Comparison of ENCODE assay signal across 26 cellular contexts in genomic region chr15:67156426-67156825, GRCh38.
DNase-seq lines count a peak whose midpoint lies in the region; ATAC-seq, FAIRE-seq and TF ChIP-seq lines count a peak whose summit lies in the region.
"Had no signal": no experiment of that assay in that cellular context is flagged by ENCODE, and none has a peak within 500 bp of the region (broad histone marks: within the 10 kb centered on the region; RNA-seq: fewer than 3 reads in every experiment).

No MANE protein-coding gene starts in this region.

- no CpG with 5 or more reads among the region's 2 CpGs for WGBS in trophoblast cell (ENCODE audit: extremely low coverage, insufficient coverage, insufficient read length)

- peaks cover 5 to 9% of the 10 kb centered on the region in 2 donors for H3K36me3 Mint-ChIP-seq in activated T-cell treated with anti-CD3 and anti-CD28 coated beads, Interleukin-2, amount 50 U/mL, for 72 hours (ENCODE audit: insufficient read depth in 2 of 2)

- H3K4me2 ChIP-seq in PC-3 (ENCODE audit: low read length) (no peak overlapping the region), trophoblast cell (ENCODE audit: low read length) (no peak overlapping the region)
- H3K4me2 ChIP-seq: KMS-11, SK-N-SH had no signal

- no peak overlapping the region for H3K4me3 Mint-ChIP-seq in activated T-cell treated with anti-CD3 and anti-CD28 coated beads, Interleukin-2, amount 50 U/mL, for 72 hours

- H3K27me3 Mint-ChIP-seq in activated T-cell treated with anti-CD3 and anti-CD28 coated beads, Interleukin-2, amount 50 U/mL, for 72 hours (ENCODE audit: low read depth): no peaks in the 10 kb centered on the region
- H3K27me3 Mint-ChIP-seq: CD8-positive, alpha-beta memory T cell had no signal

- peaks cover 12% of the 10 kb centered on the region for H3K79me1 ChIP-seq in trophoblast cell (ENCODE audit: low read length)

- no peaks in the 10 kb centered on the region for H3K9me2 ChIP-seq in PC-3 (replicated peaks; ENCODE audit: low read length)
- H3K9me2 ChIP-seq: SK-N-SH had no signal

- no peak overlapping the region for H4K8ac ChIP-seq in trophoblast cell (ENCODE audit: low read depth, low read length)

- H3K79me2 ChIP-seq in PC-3 (ENCODE audit: low read length): peaks cover 98% of the 10 kb centered on the region
- H3K79me2 ChIP-seq in trophoblast cell (ENCODE audit: control insufficient read depth, insufficient read depth, low read length, poor library complexity): peaks cover 6% of the 10 kb centered on the region

- no peaks in the 10 kb centered on the region for H3F3A ChIP-seq in PC-3 (ENCODE audit: low read length, unreplicated experiment)

- H3K14ac ChIP-seq in trophoblast cell (ENCODE audit: low read length): no peak overlapping the region

- H2AFZ ChIP-seq in PC-3 (ENCODE audit: low read length) (no peak overlapping the region), trophoblast cell (ENCODE audit: insufficient read depth, low read length, poor library complexity) (no peak overlapping the region)

- no peaks in the 10 kb centered on the region for H3K27me3 ChIP-seq in PC-3 (ENCODE audit: low read length)
- H3K27me3 ChIP-seq in bronchial epithelial cell (ENCODE audit: control insufficient read depth, insufficient read depth, low read length): no peaks in the 10 kb centered on the region
- no peaks in the 10 kb centered on the region for H3K27me3 ChIP-seq in trophoblast cell (ENCODE audit: insufficient read depth, low read length)

- no peak overlapping the region for H3K4me3 ChIP-seq in PC-3 (ENCODE audit: low read length)
- no peak overlapping the region for H3K4me3 ChIP-seq in bronchial epithelial cell (ENCODE audit: low read depth, low read length)
- no peak overlapping the region for H3K4me3 ChIP-seq in trophoblast cell (ENCODE audit: low read depth, low read length)

- H3K18ac ChIP-seq in trophoblast cell (ENCODE audit: low read length): no peak overlapping the region

- no peak overlapping the region for H4K91ac ChIP-seq in trophoblast cell (ENCODE audit: low read depth, low read length)

- no peak overlapping the region for H4K12ac ChIP-seq in trophoblast cell (ENCODE audit: low read depth, low read length)

- no peak for ATAC-seq in activated T-cell treated with anti-CD3 and anti-CD28 coated beads, Interleukin-2, amount 50 U/mL, for 72 hours (replicated peaks in 1 of 2)
- ATAC-seq in PC-3 (no peak), HG03378 (IDR thresholded peaks at IDR 0.05; ENCODE audit: unreplicated experiment) (no peak), GM21576 (IDR thresholded peaks at IDR 0.05; ENCODE audit: unreplicated experiment) (no peak)

- H2BK5ac ChIP-seq in trophoblast cell (ENCODE audit: low read depth, low read length, poor library complexity): no peak overlapping the region

- H2BK120ac ChIP-seq in trophoblast cell (ENCODE audit: insufficient read depth, low read length, poor library complexity): no peak overlapping the region

- no peak overlapping the region for H3K4ac ChIP-seq in trophoblast cell (ENCODE audit: low read depth, low read length)

- H3K4me1 ChIP-seq in PC-3 (ENCODE audit: insufficient read depth, low read length): peaks cover 9% of the 10 kb centered on the region; the same call in 1 of the 2 replicates
- peaks cover 9 to 13% of the 10 kb centered on the region in 2 experiments for H3K4me1 ChIP-seq in trophoblast cell (ENCODE audit: control insufficient read depth in 1 of 2, insufficient read depth in 2 of 2, low read length in 2 of 2)

- no peak for FAIRE-seq in bronchial epithelial cell (lab: Jason Lieb, UNC)
- FAIRE-seq: G401.6, GM12892 had no signal

- no peak for DNase-seq in activated T-cell treated with anti-CD3 and anti-CD28 coated beads, Interleukin-2, amount 50 U/mL, for 72 hours
- DNase-seq in activated T-cell treated with anti-CD3 and anti-CD28 coated beads, Interleukin-2, amount 50 U/mL, for 1 hour: no peak
- peak; percentile 31 for DNase-seq in PC-3
- peak; percentile 70 for DNase-seq in bronchial epithelial cell (ENCODE audit: low read depth)
- peak; percentile 74 to 91 for DNase-seq in trophoblast cell
- no peak for DNase-seq in activated CD4-positive, CD25-positive, alpha-beta regulatory T cell (lab: John Stamatoyannopoulos, UW)
- DNase-seq: AML-193; C1 segment of cervical spinal cord; Calu3; CD8-positive, alpha-beta memory T cell; DMS153; GOT3; NCI-H1105; NCI-H2081; NCI-H2171; NCI-H446; NCI-H526; OCI-M1; RPMI8226; SIG-M5; SK-N-SH had no signal

- intact Hi-C loops in PC-3 (cut with micrococcal nuclease): no loop called here

- no peaks in the 10 kb centered on the region for H4K20me1 ChIP-seq in PC-3 (ENCODE audit: low read length)

- H3K9me3 ChIP-seq in PC-3 (ENCODE audit: low read length) (no peaks in the 10 kb centered on the region), trophoblast cell (ENCODE audit: insufficient read depth, low read depth, low read length) (peaks cover 3% of the 10 kb centered on the region)
- H3K9me3 ChIP-seq: SK-N-SH had no signal

- peaks cover 21% of the 10 kb centered on the region for H3K4me1 Mint-ChIP-seq in activated T-cell treated with anti-CD3 and anti-CD28 coated beads, Interleukin-2, amount 50 U/mL, for 72 hours (ENCODE audit: low read depth)

- BruUV-seq in PC-3 (replicated peaks; lab: Mats Ljungman, UMichigan): no TSS peak

- peak overlapping the region; percentile 38 for H3K27ac Mint-ChIP-seq in activated T-cell treated with anti-CD3 and anti-CD28 coated beads, Interleukin-2, amount 50 U/mL, for 72 hours

- H3K9me3 Mint-ChIP-seq in activated T-cell treated with anti-CD3 and anti-CD28 coated beads, Interleukin-2, amount 50 U/mL, for 72 hours: peaks cover 3 to 4% of the 10 kb centered on the region in 2 donors
- H3K9me3 Mint-ChIP-seq: CD8-positive, alpha-beta memory T cell had no signal

- TF ChIP-seq CTCF in PC-3 (conservative IDR thresholded peaks at IDR 0.05; ENCODE audit: low read depth, low read length) (no peak), bronchial epithelial cell (IDR thresholded peaks at IDR 0.05; ENCODE audit: insufficient read depth, low read length, severe bottlenecking) (no peak)

- POLR2A ChIA-PET in PC-3 (lab: Charles Lee; ENCODE audit: unreplicated experiment): no interaction called here

- no peak overlapping the region for H3K23ac ChIP-seq in trophoblast cell (ENCODE audit: low read length)

- CTCF ChIA-PET in PC-3 (lab: Charles Lee): no interaction called here

- H3K27ac ChIP-seq in PC-3 (ENCODE audit: low read length) (0 out of 2 replicates have a peak overlapping the region, but pooled peaks have one; percentile 11), trophoblast cell (ENCODE audit: low read depth, low read length) (no peak overlapping the region)
- H3K27ac ChIP-seq: KMS-11 had no signal

- no peak overlapping the region for H3K9ac ChIP-seq in PC-3 (ENCODE audit: low read length)
- no peak overlapping the region for H3K9ac ChIP-seq in trophoblast cell (ENCODE audit: low read length)
- H3K9ac ChIP-seq: KMS-11, SK-N-SH had no signal

- H3K36me3 ChIP-seq in PC-3 (ENCODE audit: low read depth, low read length): peaks cover 50% of the 10 kb centered on the region
- peaks cover 3% of the 10 kb centered on the region for H3K36me3 ChIP-seq in bronchial epithelial cell (ENCODE audit: control insufficient read depth, insufficient read depth, low read length)
- H3K36me3 ChIP-seq in trophoblast cell (ENCODE audit: control insufficient read depth in 1 of 2, insufficient read depth in 2 of 2, low read length in 2 of 2): peaks cover 0 to 2% of the 10 kb centered on the region in 2 experiments

- no peak overlapping the region for H2AK5ac ChIP-seq in trophoblast cell (ENCODE audit: low read length)

- H2BK12ac ChIP-seq in trophoblast cell (ENCODE audit: low read length): no peak overlapping the region

Comparison
In these comparisons a context has a peak if more than half of its experiments do, and no peak if none do; other contexts are left out.
1. DNase-seq: peak in PC-3 (single experiment), bronchial epithelial cell (single experiment) and trophoblast cell (2 of 2); none in activated T-cell treated with anti-CD3 and anti-CD28 coated beads, Interleukin-2, amount 50 U/mL, for 72 hours (0 of 2), activated T-cell treated with anti-CD3 and anti-CD28 coated beads, Interleukin-2, amount 50 U/mL, for 1 hour (single experiment) and activated CD4-positive, CD25-positive, alpha-beta regulatory T cell (0 of 4).